8 cellular contexts compared by ENCODE assay signal in the genomic region with DNA sequence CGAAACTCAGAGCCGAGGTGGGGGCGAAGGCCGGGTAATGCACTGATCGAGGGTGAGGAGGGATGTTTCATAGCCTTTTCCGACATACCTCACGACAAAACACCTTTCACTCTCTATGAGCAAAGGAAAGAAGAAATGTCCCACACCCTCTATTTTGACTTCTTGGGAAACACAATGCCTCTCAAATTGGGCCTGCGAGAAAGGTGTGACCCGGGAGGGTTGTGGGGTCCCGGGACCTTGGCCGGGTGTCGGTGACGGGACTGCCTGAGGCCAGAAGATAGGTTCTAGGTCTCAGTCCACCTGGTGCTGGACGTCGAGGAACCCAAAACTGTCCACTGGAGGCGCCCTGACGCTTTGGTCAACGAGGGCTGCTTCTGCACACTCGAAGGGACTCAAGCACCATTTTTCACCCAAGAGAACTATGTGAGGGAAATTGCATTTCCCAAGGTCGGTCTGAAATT. TPM values are rescaled to one million over a fixed set of nuclear protein-coding genes. Genes with fewer than 3 reads are reported as not detected.
DNase-seq lines count a peak whose midpoint lies in the region; ATAC-seq, FAIRE-seq and TF ChIP-seq lines count a peak whose summit lies in the region.

No MANE protein-coding gene starts in this region.

- no peaks in the 10 kb centered on the region for H3K9me2 ChIP-seq in Loucy (replicated peaks; ENCODE audit: low read depth, low read length)

- H3K27me3 ChIP-seq in Loucy (ENCODE audit: insufficient read depth, low read length, poor library complexity, severe bottlenecking) (no peaks in the 10 kb centered on the region), smooth muscle cell (ENCODE audit: low read depth) (peaks cover 88% of the 10 kb centered on the region)

- no peaks in the 10 kb centered on the region for H3K36me3 ChIP-seq in Loucy (ENCODE audit: insufficient read depth, low read length)
- H3K36me3 ChIP-seq in smooth muscle cell (ENCODE audit: low read depth): no peaks in the 10 kb centered on the region

- FAIRE-seq in GM19239 (lab: Jason Lieb, UNC): no peak

- H3F3A ChIP-seq in Loucy (ENCODE audit: low read depth) (no peaks in the 10 kb centered on the region), smooth muscle cell (ENCODE audit: low read depth) (no peaks in the 10 kb centered on the region)

- H3K4me2 ChIP-seq in Loucy (ENCODE audit: low read depth, low read length, poor library complexity, severe bottlenecking) (no peak overlapping the region), smooth muscle cell (peak overlapping the region; percentile 90)

- H3K9me3 ChIP-seq in Loucy (ENCODE audit: insufficient read depth, low read depth, low read length): no peaks in the 10 kb centered on the region
- H3K9me3 ChIP-seq in smooth muscle cell (replicated peaks; ENCODE audit: low read depth): no peaks in the 10 kb centered on the region

- peak; percentile 63 for TF ChIP-seq CTCF in Loucy (conservative IDR thresholded peaks at IDR 0.05; ENCODE audit: low read length)
- peak; percentile 33 for TF ChIP-seq CTCF in smooth muscle cell (IDR thresholded peaks at IDR 0.05; ENCODE audit: borderline replicate concordance, insufficient read depth, poor library complexity, severe bottlenecking)

- DNase-seq in NOMO-1 (lab: John Stamatoyannopoulos, UW; ENCODE audit: unreplicated experiment in 2 of 2): peak; percentile 26 to 44
- no peak for DNase-seq in NOMO-1 treated with dmso at 0.1 percent for 144 hours (lab: John Stamatoyannopoulos, UW; ENCODE audit: unreplicated experiment)
- peak; percentile 54 to 57 for DNase-seq in activated T-cell treated with anti-CD3 and anti-CD28 coated beads, Interleukin-2, amount 50 U/mL, for 48 hours
- peak; percentile 52 for DNase-seq in hepatic stellate cell (ENCODE audit: low spot score)
- no peak for DNase-seq in smooth muscle cell (lab: John Stamatoyannopoulos, UW; ENCODE audit: unreplicated experiment)
- no peak for DNase-seq in GM19239 (ENCODE audit: insufficient read length, low spot score)

- 6% methylated on average over 20 of the region's 20 CpGs for WGBS in smooth muscle cell (ENCODE audit: low lambda C conversion rate)

- H3K4me1 ChIP-seq in Loucy (ENCODE audit: insufficient read depth, low read length, poor library complexity, severe bottlenecking): peaks cover 3% of the 10 kb centered on the region
- H3K4me1 ChIP-seq in smooth muscle cell (ENCODE audit: low read depth): peaks cover 44% of the 10 kb centered on the region

- ATAC-seq in GM21825 (IDR thresholded peaks at IDR 0.05; ENCODE audit: unreplicated experiment): no peak

- H3K9ac ChIP-seq in Loucy (ENCODE audit: low read depth, low read length, poor library complexity, severe bottlenecking) (no peak overlapping the region), smooth muscle cell (ENCODE audit: low read depth) (no peak overlapping the region)

- H2AFZ ChIP-seq in Loucy (ENCODE audit: low read length) (no peak overlapping the region), smooth muscle cell (ENCODE audit: low read depth) (peak overlapping the region; percentile 52)

- H4K20me1 ChIP-seq in Loucy (ENCODE audit: insufficient read depth, low read length, poor library complexity, severe bottlenecking) (no peaks in the 10 kb centered on the region), smooth muscle cell (ENCODE audit: low read depth) (no peaks in the 10 kb centered on the region)

- H3K4me3 ChIP-seq in Loucy (ENCODE audit: low read length, poor library complexity, severe bottlenecking): no peak overlapping the region
- peak overlapping the region; percentile 51 for H3K4me3 ChIP-seq in smooth muscle cell

- no peak overlapping the region for H3K27ac ChIP-seq in smooth muscle cell (ENCODE audit: low read depth)

- H3K79me2 ChIP-seq in Loucy (ENCODE audit: insufficient read depth, low read length) (no peaks in the 10 kb centered on the region), smooth muscle cell (ENCODE audit: low read depth) (no peaks in the 10 kb centered on the region)

RNA-seq across cellular contexts. Expression of a gene that starts 41.1 kb away (rescaled TPM):
- 22.0 and 31.4 TPM in 2 replicates for total RNA-seq in smooth muscle cell
- polyA plus RNA-seq in smooth muscle cell: 10.3 and 11.7 TPM in 2 replicates

RNA-seq across cellular contexts. Expression of a gene that starts 50.2 kb away (rescaled TPM):
- not detected in 2 replicates for total RNA-seq in smooth muscle cell
- polyA plus RNA-seq in smooth muscle cell: not detected in 2 replicates

Comparison
In these comparisons a context has a peak if more than half of its experiments do, and no peak if none do; other contexts are left out.
1. DNase-seq: peak in NOMO-1 (2 of 2), activated T-cell treated with anti-CD3 and anti-CD28 coated beads, Interleukin-2, amount 50 U/mL, for 48 hours (2 of 2) and hepatic stellate cell (single experiment); none in NOMO-1 treated with dmso at 0.1 percent for 144 hours (single experiment), smooth muscle cell (single experiment) and GM19239 (single experiment).